ENCODE assay signal across 8 cellular contexts in genomic region chr19:12885749-12886706, GRCh38. TPM values are rescaled to one million over a fixed set of nuclear protein-coding genes. Genes with fewer than 3 reads are reported as not detected.
A peak's percentile ranks its signal among the peaks of the same experiment; 100 is the strongest.
DNase-seq lines count a peak whose midpoint lies in the region; ATAC-seq and TF ChIP-seq lines count a peak whose summit lies in the region.

No MANE protein-coding gene starts in this region.

- no peaks in the 10 kb centered on the region; the same call in 1 of the 2 replicates for H3K27me3 ChIP-seq in GM23248 (replicated peaks; ENCODE audit: insufficient read depth)
- no peaks in the 10 kb centered on the region for H3K27me3 ChIP-seq in esophagus (ENCODE audit: control insufficient read depth in 1 of 2, insufficient read depth in 2 of 2, low read length in 2 of 2)
- peaks cover 8 to 28% (median 15%) of the 10 kb centered on the region in 3 donors for H3K27me3 ChIP-seq in gastrocnemius medialis

- no peak; the same call in 1 of the 2 replicates for TF ChIP-seq CTCF in RWPE1 (conservative IDR thresholded peaks at IDR 0.05; ENCODE audit: low read depth)
- peak in 1 of 5 experiments; percentile 3 for TF ChIP-seq CTCF in gastrocnemius medialis (IDR thresholded peaks at IDR 0.05 in 4 of 5, conservative IDR thresholded peaks at IDR 0.05 in 1 of 5)

- in situ Hi-C loops in GM23248 (cut with MboI), result no loop called here
- in situ Hi-C loops in gastrocnemius medialis (cut with MboI; ENCODE audit: low sequenced_read_pairs in 4 of 4), result loop anchor here in 1 of 4 donors (10.0 kb wide), 1 partner anchor 79 kb away; the partner anchor contains the start of gene DAND5

- intact Hi-C loops in gastrocnemius medialis (cut with DNase I; ENCODE audit: low total_unique reads), result loop anchor here (1.0 kb wide), 1 partner anchor 79 kb away; no protein-coding TSS in a partner anchor

- H3F3A ChIP-seq in GM23248 (ENCODE audit: insufficient read depth), result no peaks in the 10 kb centered on the region

- CTCF ChIA-PET in RWPE1 (lab: Yijun Ruan, JAX), result interaction anchor here (0.6 to 1.0 kb wide), 3 partner anchors 38 to 89 kb away, joined by 3 to 5 read pairs (median 4); no protein-coding TSS in a partner anchor

- H4K20me1 ChIP-seq in GM23248 (ENCODE audit: insufficient read depth), result no peaks in the 10 kb centered on the region

- no peak for DNase-seq in GM23248
- no peak for DNase-seq in RWPE1 (ENCODE audit: low spot score)
- no peak for DNase-seq in gastrocnemius medialis
- no peak for DNase-seq in occipital lobe (lab: John Stamatoyannopoulos, UW)

- H3K4me3 ChIP-seq in GM23248, result peak overlapping the region; percentile 64
- peak overlapping the region; percentile 30 to 37 for H3K4me3 ChIP-seq in esophagus (ENCODE audit: low read depth in 1 of 2, low read length in 2 of 2)
- H3K4me3 ChIP-seq in gastrocnemius medialis, result peak overlapping the region; percentile 35 to 64 (median 48)

- no peak overlapping the region for H3K9ac ChIP-seq in GM23248

- ATAC-seq in gastrocnemius medialis, result no peak
- ATAC-seq in HG03571 (IDR thresholded peaks at IDR 0.05; ENCODE audit: unreplicated experiment), result no peak
- no peak for ATAC-seq in GM21529 (IDR thresholded peaks at IDR 0.05; ENCODE audit: unreplicated experiment)
- no peak for ATAC-seq in esophagus mucosa

- H3K27ac ChIP-seq in GM23248 (no peak overlapping the region), RWPE1 (peak overlapping the region; percentile 2; the same call in 1 of the 2 replicates), esophagus (ENCODE audit: low read depth in 2 of 2, low read length in 1 of 2) (peak overlapping the region in 1 of 2 donors; percentile 42), gastrocnemius medialis (peak overlapping the region in 1 of 4 donors; percentile 36)

- peak overlapping the region; percentile 77 for H2AFZ ChIP-seq in GM23248

- H3K36me3 ChIP-seq in GM23248 (ENCODE audit: low read depth) (no peaks in the 10 kb centered on the region), esophagus (ENCODE audit: control insufficient read depth in 2 of 2, insufficient read depth in 2 of 2, low read length in 1 of 2) (no peaks in the 10 kb centered on the region), gastrocnemius medialis (no peaks in the 10 kb centered on the region)

- H3K4me1 ChIP-seq in GM23248 (ENCODE audit: insufficient read depth), result no peaks in the 10 kb centered on the region
- H3K4me1 ChIP-seq in esophagus (ENCODE audit: control insufficient read depth in 2 of 2, insufficient read depth in 2 of 2, low read length in 1 of 2), result peaks cover 4 to 9% of the 10 kb centered on the region in 2 donors
- H3K4me1 ChIP-seq in gastrocnemius medialis, result peaks cover 0 to 29% of the 10 kb centered on the region in 2 donors

- no peaks in the 10 kb centered on the region for H3K9me3 ChIP-seq in GM23248 (ENCODE audit: low read depth)
- peaks cover 0 to 14% of the 10 kb centered on the region in 2 donors for H3K9me3 ChIP-seq in esophagus (ENCODE audit: control insufficient read depth in 2 of 2, insufficient read depth in 1 of 2, low read depth in 1 of 2, low read length in 1 of 2)
- H3K9me3 ChIP-seq in gastrocnemius medialis, result no peaks in the 10 kb centered on the region

- no peaks in the 10 kb centered on the region for H3K79me2 ChIP-seq in GM23248 (ENCODE audit: insufficient read depth)

- TF ChIP-seq POLR2A in gastrocnemius medialis (IDR thresholded peaks at IDR 0.05), result no peak

- POLR2A ChIA-PET in RWPE1 (lab: Yijun Ruan, JAX; ENCODE audit: low non-redundant PET), result no interaction called here

- 4 to 7% methylated on average over 46 to 50 of the region's 53 CpGs for WGBS in GM23248 (ENCODE audit: low coverage in 1 of 2, low lambda C conversion rate in 2 of 2, missing lambda C conversion rate in 2 of 2), 2 experiments
- 8% methylated on average over 43 to 53 of the region's 53 CpGs for WGBS in esophagus, 2 donors

- H3K9me2 ChIP-seq in GM23248 (ENCODE audit: insufficient read depth), result no peaks in the 10 kb centered on the region

- peak overlapping the region; percentile 79 for H3K4me2 ChIP-seq in GM23248 (ENCODE audit: unreplicated experiment)

RNA-seq across cellular contexts. Expression of gene KLF1, which starts 1.0 kb away (rescaled TPM):
- total RNA-seq in GM23248 (2014; rRNA removed; shearing (Covaris generic)), result 0.11 TPM in 1 of 2 replicates, not detected in the other
- not detected in 2 replicates for polyA plus RNA-seq in GM23248 (2016; fragmentation: Nextera tagmentation; extraction: Ambion mirVana)
- polyA plus RNA-seq in esophagus, result not detected
- not detected for total RNA-seq in gastrocnemius medialis
- total RNA-seq in occipital lobe, result 0.31 TPM
- total RNA-seq in esophagus mucosa, result not detected

RNA-seq across cellular contexts. Expression of gene DNASE2, which starts 4.8 kb away (rescaled TPM):
- total RNA-seq in GM23248 (2014; rRNA removed; shearing (Covaris generic)), result 35.4 and 40.9 TPM in 2 replicates
- polyA plus RNA-seq in GM23248 (2016; fragmentation: Nextera tagmentation; extraction: Ambion mirVana) (51.7 and 52.4 TPM in 2 replicates), esophagus (10 to 100 TPM in 1 of 2 donors, 1 to 10 TPM in 1; 7.8 to 15.9 TPM)
- total RNA-seq in gastrocnemius medialis (10 to 100 TPM; 11.9 to 44.3 (median 15.4) TPM), occipital lobe (4.5 TPM), esophagus mucosa (22.5 TPM)

RNA-seq across cellular contexts. Expression of gene GCDH, which starts 4.9 kb away (rescaled TPM):
- 22.5 and 30.0 TPM in 2 replicates for total RNA-seq in GM23248 (2014; rRNA removed; shearing (Covaris generic))
- polyA plus RNA-seq in GM23248 (2016; fragmentation: Nextera tagmentation; extraction: Ambion mirVana), result 20.0 and 20.7 TPM in 2 replicates
- 10 to 100 TPM; 14.3 to 21.0 TPM for polyA plus RNA-seq in esophagus
- total RNA-seq in gastrocnemius medialis, result 10 to 100 TPM; 35.6 to 83.8 (median 54.1) TPM
- 14.7 TPM for total RNA-seq in occipital lobe
- total RNA-seq in esophagus mucosa, result 16.1 TPM

RNA-seq across cellular contexts. Expression of gene SYCE2, which starts 33.1 kb away (rescaled TPM):
- 0.25 TPM in 1 of 2 replicates, not detected in the other for total RNA-seq in GM23248 (2014; rRNA removed; shearing (Covaris generic))
- polyA plus RNA-seq in GM23248 (2016; fragmentation: Nextera tagmentation; extraction: Ambion mirVana), result 0.49 and 0.56 TPM in 2 replicates
- under 1 TPM; 0.20 to 0.59 TPM for polyA plus RNA-seq in esophagus
- total RNA-seq in gastrocnemius medialis, result not detected
- total RNA-seq in occipital lobe, result not detected
- 0.56 TPM for total RNA-seq in esophagus mucosa

RNA-seq across cellular contexts. Expression of gene FARSA, which starts 47.5 kb away (rescaled TPM):
- total RNA-seq in GM23248 (2014; rRNA removed; shearing (Covaris generic)), result 33.5 and 39.2 TPM in 2 replicates
- polyA plus RNA-seq in GM23248 (2016; fragmentation: Nextera tagmentation; extraction: Ambion mirVana), result 79.9 and 83.4 TPM in 2 replicates
- 10 to 100 TPM; 29.1 to 49.3 TPM for polyA plus RNA-seq in esophagus
- 10 to 100 TPM; 40.7 to 68.8 (median 62.3) TPM for total RNA-seq in gastrocnemius medialis
- 46.8 TPM for total RNA-seq in occipital lobe
- total RNA-seq in esophagus mucosa, result 46.6 TPM
